9 cellular contexts compared by ENCODE assay signal in genomic region chr4:8547108-8547911, GRCh38. TPM values are rescaled to one million over a fixed set of nuclear protein-coding genes. Genes with fewer than 3 reads are reported as not detected.
DNase-seq lines count a peak whose midpoint lies in the region; ATAC-seq, FAIRE-seq and TF ChIP-seq lines count a peak whose summit lies in the region.
"Had no signal": no experiment of that assay in that cellular context is flagged by ENCODE, and none has a peak within 500 bp of the region (broad histone marks: within the 10 kb centered on the region; RNA-seq: fewer than 3 reads in every experiment).

No MANE protein-coding gene starts in this region.

- peak; percentile 17 to 23 for TF ChIP-seq CTCF in Caco-2 (IDR thresholded peaks at IDR 0.05; ENCODE audit: insufficient read depth in 1 of 2, low read depth in 1 of 2, low read length in 1 of 2, severe bottlenecking in 1 of 2, unreplicated experiment in 1 of 2)
- TF ChIP-seq CTCF in GM12878 (IDR thresholded peaks at IDR 0.05 in 2 of 3, conservative IDR thresholded peaks at IDR 0.05 in 1 of 3; ENCODE audit: control insufficient read depth in 2 of 3, extremely low read depth in 1 of 3, insufficient read depth in 1 of 3, low read depth in 3 of 3, low read length in 3 of 3): peak; percentile 26 to 40 (median 31); a peak in 4 of 6 replicates
- peak; percentile 45 for TF ChIP-seq CTCF in lower lobe of right lung (IDR thresholded peaks at IDR 0.05)

- no peak for TF ChIP-seq POLR2A in GM12878 (IDR thresholded peaks at IDR 0.05; ENCODE audit: low read depth, low read length)

- peaks cover 15% of the 10 kb centered on the region for H3K4me1 Mint-ChIP-seq in Caco-2 (ENCODE audit: low read depth, unreplicated experiment)

- POLR2A ChIA-PET in Caco-2 (lab: Charles Lee) (no interaction called here), GM12878 (lab: Charles Lee) (no interaction called here)

- CTCF ChIA-PET in Caco-2 (lab: Charles Lee): no interaction called here
- CTCF ChIA-PET in GM12878 (lab: Yijun Ruan, JAX): interaction anchor here (0.6 kb wide), 1 partner anchor 75 kb away, joined by 3 read pairs; no protein-coding TSS in a partner anchor

- no peak overlapping the region for H3K4me3 Mint-ChIP-seq in Caco-2 (ENCODE audit: unreplicated experiment)
- H3K4me3 Mint-ChIP-seq: dendritic cell treated with granulocyte-macrophage colony-stimulating factor and Interleukin-4, amounts not matched to agents 40 ng/mL and 50 ng/mL, for 4 days had no signal

- no peak for DNase-seq in Caco-2
- peak; percentile 49 for DNase-seq in HT1080 (ENCODE audit: low read depth)
- DNase-seq in GM12878 (ENCODE audit: low read depth, low spot score): no peak
- DNase-seq in lower lobe of right lung: no peak
- no peak for DNase-seq in substantia nigra (lab: John Stamatoyannopoulos, UW)
- DNase-seq in activated CD8-positive, alpha-beta memory T cell treated with anti-CD3 and anti-CD28 coated beads, Interleukin-2, amount 50 U/mL, for 48 hours: no peak
- DNase-seq in activated T-cell treated with anti-CD3 and anti-CD28 coated beads, Interleukin-2, amount 50 U/mL, for 48 hours: no peak

- no peak overlapping the region for H3K4me3 ChIP-seq in Caco-2 (ENCODE audit: low read depth, low read length)
- H3K4me3 ChIP-seq in GM12878: no peak overlapping the region
- no peak overlapping the region for H3K4me3 ChIP-seq in lower lobe of right lung

- no peaks in the 10 kb centered on the region for H3K27me3 Mint-ChIP-seq in Caco-2 (ENCODE audit: insufficient read depth, unreplicated experiment)

- H3K4me1 ChIP-seq in Caco-2 (peaks cover 24% of the 10 kb centered on the region), GM12878 (ENCODE audit: control insufficient read depth, insufficient read depth, low read length) (no peaks in the 10 kb centered on the region), lower lobe of right lung (no peaks in the 10 kb centered on the region)

- peak; percentile 55 for TF ChIP-seq RAD21 in GM12878 (IDR thresholded peaks at IDR 0.05; ENCODE audit: insufficient read depth, low read depth, low read length)

- 36% methylated on average over 16 of the region's 16 CpGs for whole genome bisulfite sequencing in GM12878 (ENCODE audit: insufficient coverage, insufficient replicate concordance, low lambda C conversion rate, missing lambda C conversion rate)

- RAD21 ChIA-PET in GM12878 (lab: Charles Lee; ENCODE audit: unreplicated experiment): no interaction called here

- no peak overlapping the region for H3K9ac ChIP-seq in GM12878 (ENCODE audit: control insufficient read depth, insufficient read depth, low read length)

- H3K27ac Mint-ChIP-seq in Caco-2 (ENCODE audit: unreplicated experiment): no peak overlapping the region
- H3K27ac Mint-ChIP-seq: dendritic cell treated with granulocyte-macrophage colony-stimulating factor and Interleukin-4, amounts not matched to agents 40 ng/mL and 50 ng/mL, for 4 days had no signal

- H3K4me2 ChIP-seq in GM12878 (ENCODE audit: control insufficient read depth, insufficient read depth): no peak overlapping the region

- H3K27me3 ChIP-seq in Caco-2 (replicated peaks; ENCODE audit: control insufficient read depth, insufficient read depth, low read length): no peaks in the 10 kb centered on the region
- H3K27me3 ChIP-seq in GM12878 (replicated peaks in 1 of 2; ENCODE audit: control insufficient read depth in 2 of 2, insufficient read depth in 2 of 2, low read length in 1 of 2): no peaks in the 10 kb centered on the region; a peak in 1 of 4 replicates
- no peaks in the 10 kb centered on the region for H3K27me3 ChIP-seq in lower lobe of right lung (ENCODE audit: low read depth)

- no peaks in the 10 kb centered on the region for H3K79me2 ChIP-seq in GM12878 (ENCODE audit: control insufficient read depth, insufficient read depth, low read length)

- H3K9me3 ChIP-seq in Caco-2 (no peaks in the 10 kb centered on the region), GM12878 (replicated peaks; ENCODE audit: control insufficient read depth, insufficient read depth, low read length) (no peaks in the 10 kb centered on the region), lower lobe of right lung (no peaks in the 10 kb centered on the region)

- no TSS peak for BruUV-seq in Caco-2 (replicated peaks; lab: Mats Ljungman, UMichigan)
- no TSS peak for BruUV-seq in GM12878 (replicated peaks; lab: Mats Ljungman, UMichigan)

- no peaks in the 10 kb centered on the region for H4K20me1 ChIP-seq in GM12878 (ENCODE audit: control insufficient read depth, insufficient read depth)

- FAIRE-seq in GM12878 (lab: Jason Lieb, UNC): peak; percentile 31

- H2AFZ ChIP-seq in GM12878 (ENCODE audit: control insufficient read depth, low read depth, low read length): no peak overlapping the region; the same call in 1 of the 2 replicates

- in situ Hi-C loops in GM12878 (cut with MboI): no loop called here

- H3K9me3 Mint-ChIP-seq in Caco-2 (ENCODE audit: unreplicated experiment): no peaks in the 10 kb centered on the region
- H3K9me3 Mint-ChIP-seq: dendritic cell treated with granulocyte-macrophage colony-stimulating factor and Interleukin-4, amounts not matched to agents 40 ng/mL and 50 ng/mL, for 4 days had no signal

- no peak for TF ChIP-seq EP300 in GM12878 (IDR thresholded peaks at IDR 0.05; ENCODE audit: borderline replicate concordance in 1 of 2, control insufficient read depth in 1 of 2, low read depth in 2 of 2, low read length in 2 of 2)

- SMC1A ChIA-PET in GM12878 (lab: Charles Lee; ENCODE audit: uncharacterized antibody, unreplicated experiment): no interaction called here

- H3K36me3 ChIP-seq in Caco-2 (ENCODE audit: control insufficient read depth, insufficient read depth, low read length) (no peaks in the 10 kb centered on the region), GM12878 (ENCODE audit: control insufficient read depth in 2 of 2, insufficient read depth in 2 of 2, low read length in 1 of 2) (no peaks in the 10 kb centered on the region), lower lobe of right lung (no peaks in the 10 kb centered on the region)

- no peaks in the 10 kb centered on the region for H3K36me3 Mint-ChIP-seq in Caco-2 (ENCODE audit: insufficient read depth, unreplicated experiment)

- intact Hi-C loops in Caco-2 (cut with micrococcal nuclease; ENCODE audit: unreplicated experiment) (loop anchor here (2.0 kb wide), 1 partner anchor 79 kb away; no protein-coding TSS in a partner anchor), GM12878 (cut with micrococcal nuclease; ENCODE audit: unreplicated experiment) (loop anchor here (1.0 kb wide), 1 partner anchor 79 kb away; no protein-coding TSS in a partner anchor), lower lobe of right lung (cut with DNase I) (no loop called here)

- H3K27ac ChIP-seq in GM12878 (ENCODE audit: control insufficient read depth, insufficient read depth) (no peak overlapping the region), lower lobe of right lung (no peak overlapping the region), substantia nigra (ENCODE audit: low read depth, low read length, poor library complexity, severe bottlenecking) (no peak overlapping the region)

- ATAC-seq in GM12878 (peak; percentile 57), lower lobe of right lung (peak in 1 of 2 donors; percentile 52), GM21737 (IDR thresholded peaks at IDR 0.05; ENCODE audit: unreplicated experiment) (no peak)

RNA-seq across cellular contexts. Expression of gene GPR78, which starts 32.9 kb away (rescaled TPM):
- 0.68 and 0.79 TPM in 2 replicates for total RNA-seq in Caco-2 (2022)
- not detected in 2 replicates for total RNA-seq in HT1080 (2014; rRNA removed; shearing (Covaris generic))
- polyA plus RNA-seq in HT1080 (2015; cell fraction: cytosol; rRNA removed): not detected in 2 replicates
- polyA plus RNA-seq in HT1080 (2015; cell fraction: nucleus; rRNA removed): 0.05 TPM in 1 of 2 replicates, not detected in the other
- total RNA-seq in GM12878 (2013; cell fraction: nucleolus; rRNA removed): 0.15 TPM in 1 of 2 replicates, not detected in the other
- total RNA-seq in GM12878 (2014; rRNA removed): not detected in 2 replicates
- total RNA-seq in GM12878 (2014; rRNA removed; fragmentation: Illumina TruSeq; extraction: Trizol): not detected in 2 replicates
- not detected in 2 replicates for total RNA-seq in GM12878 (2021)
- polyA plus RNA-seq in GM12878 (2011; ENCODE audit: low read depth): not detected
- polyA plus RNA-seq in GM12878 (2011; rRNA removed): not detected in 2 replicates
- polyA plus RNA-seq in GM12878 (2011; cell fraction: cytosol; rRNA removed): not detected in 2 replicates
- not detected in 2 replicates for polyA plus RNA-seq in GM12878 (2011; cell fraction: nucleus; rRNA removed)
- polyA plus RNA-seq in GM12878 (2012): not detected in 2 replicates
- 0.03 TPM in 1 of 2 replicates, not detected in the other for polyA plus RNA-seq in GM12878 (2014; fragmentation: Illumina TruSeq; extraction: Trizol)
- polyA plus RNA-seq in GM12878 (2014; fragmentation: Nextera tagmentation; extraction: Ambion mirVana): not detected
- polyA plus RNA-seq in GM12878 (2014; rRNA removed): not detected in 2 replicates
- polyA plus RNA-seq in GM12878 (2016; fragmentation: Nextera tagmentation; extraction: Ambion mirVana): not detected
- polyA minus RNA-seq in GM12878 (2011; rRNA and poly(A)+ RNA removed): not detected in 2 replicates
- polyA minus RNA-seq in GM12878 (2011; cell fraction: cytosol; rRNA and poly(A)+ RNA removed): not detected in 2 replicates
- polyA minus RNA-seq in GM12878 (2011; cell fraction: nucleus; rRNA and poly(A)+ RNA removed): not detected in 2 replicates
- total RNA-seq in lower lobe of right lung: 0.21 TPM

RNA-seq across cellular contexts. Expression of gene CPZ, which starts 45.3 kb away (rescaled TPM):
- total RNA-seq in Caco-2 (2022) (5.2 and 7.7 TPM in 2 replicates), GM12878 (2014; rRNA removed) (not detected in 2 replicates), GM12878 (2014; rRNA removed; fragmentation: Illumina TruSeq; extraction: Trizol) (not detected in 2 replicates), GM12878 (2021) (not detected in 2 replicates), lower lobe of right lung (6.0 TPM)
- not detected in 2 replicates for total RNA-seq in HT1080 (2014; rRNA removed; shearing (Covaris generic))
- polyA plus RNA-seq in HT1080 (2015; cell fraction: cytosol; rRNA removed): 0.41 and 0.73 TPM in 2 replicates
- polyA plus RNA-seq in HT1080 (2015; cell fraction: nucleus; rRNA removed): 0.55 and 0.69 TPM in 2 replicates
- not detected in 2 replicates for total RNA-seq in GM12878 (2013; cell fraction: nucleolus; rRNA removed)
- not detected for polyA plus RNA-seq in GM12878 (2011; ENCODE audit: low read depth)
- polyA plus RNA-seq in GM12878 (2011; rRNA removed) (not detected in 2 replicates), GM12878 (2014; fragmentation: Illumina TruSeq; extraction: Trizol) (not detected in 2 replicates), GM12878 (2014; fragmentation: Nextera tagmentation; extraction: Ambion mirVana) (not detected), GM12878 (2014; rRNA removed) (not detected in 2 replicates), GM12878 (2016; fragmentation: Nextera tagmentation; extraction: Ambion mirVana) (not detected)
- polyA plus RNA-seq in GM12878 (2011; cell fraction: cytosol; rRNA removed): not detected in 2 replicates
- 0.07 TPM in 1 of 2 replicates, not detected in the other for polyA plus RNA-seq in GM12878 (2011; cell fraction: nucleus; rRNA removed)
- polyA plus RNA-seq in GM12878 (2012): not detected in 2 replicates
- polyA minus RNA-seq in GM12878 (2011; rRNA and poly(A)+ RNA removed): not detected in 2 replicates
- polyA minus RNA-seq in GM12878 (2011; cell fraction: cytosol; rRNA and poly(A)+ RNA removed): not detected in 2 replicates
- not detected in 2 replicates for polyA minus RNA-seq in GM12878 (2011; cell fraction: nucleus; rRNA and poly(A)+ RNA removed)
